Comparison of ENCODE assay signal across 1 cellular context in genomic region chr17:27893834-27894503, GRCh38.
TF ChIP-seq lines count a peak whose summit lies in the region.

No MANE protein-coding gene starts in this region.

TF ChIP-seq in K562, 482 proteins besides CTCF, POLR2A, EP300 and RAD21 (continued from another document):
- TF ChIP-seq ZBTB11 (CRISPR knock-in tag; IDR thresholded peaks at IDR 0.05): peak in 1 of 3 experiments; percentile 0; a peak in 1 of 6 replicates
- TF ChIP-seq NR3C1 (CRISPR knock-in tag; IDR thresholded peaks at IDR 0.05): no peak
- no peak for TF ChIP-seq ZNF449 (CRISPR knock-in tag; IDR thresholded peaks at IDR 0.05)
- TF ChIP-seq SMARCE1 (IDR thresholded peaks at IDR 0.05): peak; percentile 58; the same call in 1 of the 2 replicates
